11 cellular contexts compared by ENCODE assay signal in genomic region chr3:179265875-179266274, GRCh38. TPM values are rescaled to one million over a fixed set of nuclear protein-coding genes. Genes with fewer than 3 reads are reported as not detected.
DNase-seq lines count a peak whose midpoint lies in the region; ATAC-seq and TF ChIP-seq lines count a peak whose summit lies in the region.
"Had no signal": no experiment of that assay in that cellular context is flagged by ENCODE, and none has a peak within 500 bp of the region (broad histone marks: within the 10 kb centered on the region; RNA-seq: fewer than 3 reads in every experiment).

No MANE protein-coding gene starts in this region.

- H3K27me3 Mint-ChIP-seq in activated T-helper 17 cell treated with anti-CD3 and anti-CD28 coated beads, Interleukin-2, amount 50 U/mL, for 72 hours: peaks cover 5% of the 10 kb centered on the region
- no peaks in the 10 kb centered on the region for H3K27me3 Mint-ChIP-seq in chondrocyte (ENCODE audit: low read depth)
- H3K27me3 Mint-ChIP-seq: activated CD4-positive, alpha-beta T cell treated with anti-CD3 and anti-CD28 coated beads, Interleukin-2, amount 10 ng/mL, durations not matched to agents 7 days and 5 days had no signal

- no peak overlapping the region for H3K4me3 Mint-ChIP-seq in activated T-helper 17 cell treated with anti-CD3 and anti-CD28 coated beads, Interleukin-2, amount 50 U/mL, for 72 hours
- no peak overlapping the region for H3K4me3 Mint-ChIP-seq in chondrocyte (ENCODE audit: unreplicated experiment)
- H3K4me3 Mint-ChIP-seq: activated CD4-positive, alpha-beta T cell treated with anti-CD3 and anti-CD28 coated beads, Interleukin-2, amount 10 ng/mL, durations not matched to agents 7 days and 5 days; naive thymus-derived CD8-positive, alpha-beta T cell had no signal

- no peak overlapping the region for H3K27ac Mint-ChIP-seq in activated T-helper 17 cell treated with anti-CD3 and anti-CD28 coated beads, Interleukin-2, amount 50 U/mL, for 72 hours
- H3K27ac Mint-ChIP-seq in chondrocyte (ENCODE audit: unreplicated experiment): no peak overlapping the region
- H3K27ac Mint-ChIP-seq: activated CD4-positive, alpha-beta T cell treated with anti-CD3 and anti-CD28 coated beads, Interleukin-2, amount 10 ng/mL, durations not matched to agents 7 days and 5 days had no signal

- no peaks in the 10 kb centered on the region for H3K36me3 Mint-ChIP-seq in activated T-helper 17 cell treated with anti-CD3 and anti-CD28 coated beads, Interleukin-2, amount 50 U/mL, for 72 hours (ENCODE audit: low read depth)
- H3K36me3 Mint-ChIP-seq in chondrocyte (ENCODE audit: low read depth): no peaks in the 10 kb centered on the region

- ATAC-seq in GM18520 (IDR thresholded peaks at IDR 0.05; ENCODE audit: unreplicated experiment) (peak; percentile 41), GM21447 (IDR thresholded peaks at IDR 0.05; ENCODE audit: unreplicated experiment) (peak; percentile 46), HG03196 (IDR thresholded peaks at IDR 0.05; ENCODE audit: unreplicated experiment) (peak; percentile 53)
- ATAC-seq in activated T-helper 17 cell treated with anti-CD3 and anti-CD28 coated beads, Interleukin-2, amount 50 U/mL, for 72 hours (replicated peaks): peak; percentile 44
- ATAC-seq: naive thymus-derived CD8-positive, alpha-beta T cell had no signal

- H3K4me1 Mint-ChIP-seq in activated T-helper 17 cell treated with anti-CD3 and anti-CD28 coated beads, Interleukin-2, amount 50 U/mL, for 72 hours: peaks cover under 1% of the 10 kb centered on the region
- peaks cover 4% of the 10 kb centered on the region for H3K4me1 Mint-ChIP-seq in chondrocyte (ENCODE audit: low read depth)

- TF ChIP-seq CTCF in chondrocyte (IDR thresholded peaks at IDR 0.05): no peak

- no peak for DNase-seq in hypothalamus (lab: John Stamatoyannopoulos, UW)
- no peak for DNase-seq in superior temporal gyrus (ENCODE audit: extremely low spot score)
- DNase-seq in DMS53 treated with DMSO at 0.1 percent for 48 hours (lab: John Stamatoyannopoulos, UW; ENCODE audit: unreplicated experiment): no peak
- DNase-seq in chondrocyte (ENCODE audit: low spot score): no peak
- DNase-seq: activated CD4-positive, alpha-beta T cell treated with anti-CD3 and anti-CD28 coated beads, Interleukin-2, amount 10 ng/mL, durations not matched to agents 7 days and 5 days; naive thymus-derived CD8-positive, alpha-beta T cell; RPMI8226 had no signal

- no peaks in the 10 kb centered on the region for H3K9me3 Mint-ChIP-seq in activated T-helper 17 cell treated with anti-CD3 and anti-CD28 coated beads, Interleukin-2, amount 50 U/mL, for 72 hours
- peaks cover under 1% of the 10 kb centered on the region for H3K9me3 Mint-ChIP-seq in chondrocyte (ENCODE audit: low read depth)
- H3K9me3 Mint-ChIP-seq: activated CD4-positive, alpha-beta T cell treated with anti-CD3 and anti-CD28 coated beads, Interleukin-2, amount 10 ng/mL, durations not matched to agents 7 days and 5 days had no signal

RNA-seq across cellular contexts. Expression of gene KCNMB3, which starts 15.0 kb away (rescaled TPM):
- total RNA-seq in activated T-helper 17 cell treated with anti-CD3 and anti-CD28 coated beads, Interleukin-2, amount 50 U/mL, for 72 hours: under 1 TPM; 0.40 to 0.69 TPM
- total RNA-seq in chondrocyte: 2.0 to 3.6 TPM (median 2.4 TPM) in 3 replicates

RNA-seq across cellular contexts. Expression of gene ZNF639, which starts 57.0 kb away (rescaled TPM):
- 10 to 100 TPM; 16.6 to 35.3 TPM for total RNA-seq in activated T-helper 17 cell treated with anti-CD3 and anti-CD28 coated beads, Interleukin-2, amount 50 U/mL, for 72 hours
- 30.9 to 35.4 TPM (median 35.3 TPM) in 3 replicates for total RNA-seq in chondrocyte
